In genomic region chr1:234120327-234120944, GRCh38 we compare ENCODE assay signal across 23 cellular contexts.
"Had no signal": no experiment of that assay in that cellular context is flagged by ENCODE, and none has a peak within 500 bp of the region (broad histone marks: within the 10 kb centered on the region; RNA-seq: fewer than 3 reads in every experiment).

No MANE protein-coding gene starts in this region.

- FAIRE-seq: astrocyte, colon had no signal

- DNase-seq: activated CD4-positive, alpha-beta memory T cell treated with anti-CD3 and anti-CD28 coated beads for 36 hours; activated CD4-positive, alpha-beta T cell treated with anti-CD3 and anti-CD28 coated beads, Interleukin-2, amount 10 ng/mL, durations not matched to agents 7 days and 5 days; activated CD4-positive, CD25-positive, alpha-beta regulatory T cell; activated CD8-positive, alpha-beta memory T cell treated with anti-CD3 and anti-CD28 coated beads for 24 hours; activated effector memory CD4-positive, alpha-beta T cell treated with anti-CD3 and anti-CD28 coated beads, Interleukin-2, amount 50 U/mL, for 16 hours; activated naive CD4-positive, alpha-beta T cell treated with Interleukin-2 at 50 U/mL for 16 hours; activated naive CD8-positive, alpha-beta T cell treated with anti-CD3 and anti-CD28 coated beads, Interleukin-2, amount 50 U/mL, for 24 hours; activated T-cell treated with anti-CD3 and anti-CD28 coated beads, Interleukin-2, amount 50 U/mL, for 4 hours; amygdala; MV-4-11; NCI-H1092 treated with DMSO at 0.1 percent for 48 hours; NCI-H1417 treated with DMSO at 0.1 percent for 48 hours; NCI-H1694 treated with DMSO at 0.1 percent for 48 hours; NCI-H2029 treated with DMSO at 0.1 percent for 48 hours; NCI-H510A treated with DMSO at 0.1 percent for 48 hours; SIG-M5; T-cell; T-helper 2 cell; T1000 had no signal

- ATAC-seq: activated naive CD4-positive, alpha-beta T cell treated with anti-CD3 and anti-CD28 coated beads, Interleukin-2, amount 50 U/mL, for 72 hours; activated naive CD8-positive, alpha-beta T cell treated with anti-CD3 and anti-CD28 coated beads, Interleukin-2, amount 50 U/mL, for 24 hours; activated T-cell treated with anti-CD3 and anti-CD28 coated beads, Interleukin-2, amount 50 U/mL, for 4 hours; T-cell had no signal

- H3K27ac ChIP-seq: VCaP had no signal
